ENCODE assay signal across 2 cellular contexts in the genomic region with DNA sequence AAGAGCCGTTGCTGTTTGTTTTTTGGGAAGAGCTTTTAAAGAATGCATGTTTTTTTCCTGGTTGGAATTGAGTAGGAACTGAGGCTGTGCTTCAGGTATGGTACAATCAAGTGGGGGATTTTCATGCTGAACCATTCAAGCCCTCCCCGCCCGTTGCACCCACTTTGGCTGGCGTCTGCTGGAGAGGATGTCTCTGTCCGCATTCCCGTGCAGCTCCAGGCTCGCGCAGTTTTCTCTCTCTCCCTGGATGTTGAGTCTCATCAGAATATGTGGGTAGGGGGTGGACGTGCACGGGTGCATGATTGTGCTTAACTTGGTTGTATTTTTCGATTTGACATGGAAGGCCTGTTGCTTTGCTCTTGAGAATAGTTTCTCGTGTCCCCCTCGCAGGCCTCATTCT.
TF ChIP-seq lines count a peak whose summit lies in the region.

No MANE protein-coding gene starts in this region.

TF ChIP-seq in IMR-90, 13 proteins besides CTCF, POLR2A, EP300 and RAD21:
- TF ChIP-seq MAZ (IDR thresholded peaks at IDR 0.05; ENCODE audit: borderline replicate concordance, low read depth, low read length) (no peak), FOS (IDR thresholded peaks at IDR 0.05; ENCODE audit: low read depth, low read length) (no peak), RFX5 (IDR thresholded peaks at IDR 0.05; ENCODE audit: low read depth, low read length) (no peak), SMC3 (IDR thresholded peaks at IDR 0.05; ENCODE audit: low read depth, low read length) (no peak), NFE2L2 (IDR thresholded peaks at IDR 0.05; ENCODE audit: low read depth, low read length) (no peak), CHD1 (IDR thresholded peaks at IDR 0.05; ENCODE audit: low read depth, low read length) (no peak), RCOR1 (IDR thresholded peaks at IDR 0.05; ENCODE audit: insufficient replicate concordance, low read length) (no peak), MXI1 (IDR thresholded peaks at IDR 0.05; ENCODE audit: borderline replicate concordance, low read depth, low read length) (no peak), BHLHE40 (IDR thresholded peaks at IDR 0.05; ENCODE audit: low read depth, low read length) (no peak), USF2 (IDR thresholded peaks at IDR 0.05; ENCODE audit: low read depth, low read length) (no peak), CEBPB (IDR thresholded peaks at IDR 0.05; ENCODE audit: low read depth, low read length) (no peak), MAFK (IDR thresholded peaks at IDR 0.05; ENCODE audit: low read depth, low read length) (no peak)
- TF ChIP-seq, protein P1, sequence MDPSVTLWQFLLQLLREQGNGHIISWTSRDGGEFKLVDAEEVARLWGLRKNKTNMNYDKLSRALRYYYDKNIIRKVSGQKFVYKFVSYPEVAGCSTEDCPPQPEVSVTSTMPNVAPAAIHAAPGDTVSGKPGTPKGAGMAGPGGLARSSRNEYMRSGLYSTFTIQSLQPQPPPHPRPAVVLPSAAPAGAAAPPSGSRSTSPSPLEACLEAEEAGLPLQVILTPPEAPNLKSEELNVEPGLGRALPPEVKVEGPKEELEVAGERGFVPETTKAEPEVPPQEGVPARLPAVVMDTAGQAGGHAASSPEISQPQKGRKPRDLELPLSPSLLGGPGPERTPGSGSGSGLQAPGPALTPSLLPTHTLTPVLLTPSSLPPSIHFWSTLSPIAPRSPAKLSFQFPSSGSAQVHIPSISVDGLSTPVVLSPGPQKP (IDR thresholded peaks at IDR 0.05; ENCODE audit: borderline replicate concordance, low read depth, low read length): no peak

TF ChIP-seq in HepG2, 621 proteins besides CTCF, POLR2A, EP300 and RAD21:
- TF ChIP-seq, protein P2, sequence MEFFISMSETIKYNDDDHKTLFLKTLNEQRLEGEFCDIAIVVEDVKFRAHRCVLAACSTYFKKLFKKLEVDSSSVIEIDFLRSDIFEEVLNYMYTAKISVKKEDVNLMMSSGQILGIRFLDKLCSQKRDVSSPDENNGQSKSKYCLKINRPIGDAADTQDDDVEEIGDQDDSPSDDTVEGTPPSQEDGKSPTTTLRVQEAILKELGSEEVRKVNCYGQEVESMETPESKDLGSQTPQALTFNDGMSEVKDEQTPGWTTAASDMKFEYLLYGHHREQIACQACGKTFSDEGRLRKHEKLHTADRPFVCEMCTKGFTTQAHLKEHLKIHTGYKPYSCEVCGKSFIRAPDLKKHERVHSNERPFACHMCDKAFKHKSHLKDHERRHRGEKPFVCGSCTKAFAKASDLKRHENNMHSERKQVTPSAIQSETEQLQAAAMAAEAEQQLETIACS (CRISPR knock-in tag; IDR thresholded peaks at IDR 0.05): no peak
- no peak for TF ChIP-seq MIER2 (CRISPR knock-in tag; IDR thresholded peaks at IDR 0.05)
- TF ChIP-seq CSRNP1 (CRISPR knock-in tag; IDR thresholded peaks at IDR 0.05): no peak
- no peak for TF ChIP-seq ZIK1 (CRISPR knock-in tag; IDR thresholded peaks at IDR 0.05; ENCODE audit: borderline replicate concordance, low read depth)
- no peak for TF ChIP-seq ZNF530 (CRISPR knock-in tag; IDR thresholded peaks at IDR 0.05; ENCODE audit: low read depth)
- no peak for TF ChIP-seq ZNF597 (CRISPR knock-in tag; IDR thresholded peaks at IDR 0.05)
- TF ChIP-seq ARID5B (CRISPR knock-in tag; IDR thresholded peaks at IDR 0.05): no peak
- no peak for TF ChIP-seq ZFP36L1 (CRISPR knock-in tag; IDR thresholded peaks at IDR 0.05)
- no peak for TF ChIP-seq CBX5 (CRISPR knock-in tag; IDR thresholded peaks at IDR 0.05; ENCODE audit: borderline replicate concordance)
- no peak for TF ChIP-seq HHEX (CRISPR knock-in tag; IDR thresholded peaks at IDR 0.05)
- TF ChIP-seq, protein P3, sequence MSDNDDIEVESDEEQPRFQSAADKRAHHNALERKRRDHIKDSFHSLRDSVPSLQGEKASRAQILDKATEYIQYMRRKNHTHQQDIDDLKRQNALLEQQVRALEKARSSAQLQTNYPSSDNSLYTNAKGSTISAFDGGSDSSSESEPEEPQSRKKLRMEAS (IDR thresholded peaks at IDR 0.05): no peak
- no peak for TF ChIP-seq KLF6 (CRISPR knock-in tag; IDR thresholded peaks at IDR 0.05)
